20 cellular contexts compared by ENCODE assay signal in the genomic region with DNA sequence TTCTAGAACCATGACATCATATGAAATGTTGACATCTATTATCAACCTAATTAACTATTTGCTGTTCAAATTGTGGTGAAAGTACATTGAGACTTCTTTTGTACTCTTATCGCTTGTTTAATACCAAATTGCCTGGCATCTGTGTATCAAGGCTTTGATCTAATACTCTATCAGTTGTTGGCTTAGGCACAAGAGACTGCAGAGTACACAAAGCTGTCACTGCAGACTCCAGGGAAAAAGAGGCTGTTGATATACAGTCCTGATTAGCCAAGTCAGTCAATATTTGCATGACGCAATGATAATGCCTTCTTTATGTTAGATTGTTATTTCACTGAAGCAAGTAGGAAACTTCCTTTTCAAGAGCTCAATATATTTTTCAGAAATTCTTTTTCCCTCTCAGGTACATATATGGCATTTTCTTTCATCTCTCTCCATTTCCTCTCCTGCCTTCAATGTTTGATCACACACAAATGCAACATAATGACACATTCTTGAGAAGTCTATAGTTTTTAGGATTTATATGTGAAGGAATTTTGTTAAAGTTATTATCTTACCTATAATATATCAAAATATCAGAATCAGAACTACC. TPM values are rescaled to one million over a fixed set of nuclear protein-coding genes. Genes with fewer than 3 reads are reported as not detected.
DNase-seq lines count a peak whose midpoint lies in the region; ATAC-seq, FAIRE-seq and TF ChIP-seq lines count a peak whose summit lies in the region.
"Had no signal": no experiment of that assay in that cellular context is flagged by ENCODE, and none has a peak within 500 bp of the region (broad histone marks: within the 10 kb centered on the region; RNA-seq: fewer than 3 reads in every experiment).

No MANE protein-coding gene starts in this region.

- intact Hi-C loops in HepG2 (cut with micrococcal nuclease; ENCODE audit: unreplicated experiment), result loop anchor here (1.0 to 10.0 kb wide), 5 partner anchors 46 to 348 kb away; a partner anchor contains a TSS

- no peaks in the 10 kb centered on the region for H4K20me1 ChIP-seq in HepG2 (ENCODE audit: insufficient read depth, low read length)

- no peaks in the 10 kb centered on the region for H3K36me3 ChIP-seq in HepG2 (replicated peaks in 1 of 2; ENCODE audit: control insufficient read depth in 1 of 2, insufficient read depth in 2 of 2, low read length in 2 of 2)
- H3K36me3 ChIP-seq: breast epithelium had no signal

- no peak overlapping the region for H3K9ac ChIP-seq in HepG2 (ENCODE audit: insufficient read depth, low read depth, low read length)

- peak; percentile 72 for FAIRE-seq in HepG2 (lab: Jason Lieb, UNC)
- FAIRE-seq: GM12892 had no signal

- TF ChIP-seq CTCF in HepG2 (CRISPR knock-in tag; IDR thresholded peaks at IDR 0.05), result no peak

- DNase-seq in DMS53 treated with DMSO at 0.1 percent for 48 hours (lab: John Stamatoyannopoulos, UW; ENCODE audit: unreplicated experiment) (peak; percentile 97), NCI-H1436 (lab: John Stamatoyannopoulos, UW) (peak; percentile 85), NCI-H510A (lab: John Stamatoyannopoulos, UW) (peak; percentile 88), HepG2 (ENCODE audit: low spot score) (peak; percentile 99), NCI-H187 treated with DMSO at 0.1 percent for 48 hours (lab: John Stamatoyannopoulos, UW) (no peak), UCSD-AML1 (lab: John Stamatoyannopoulos, UW; ENCODE audit: unreplicated experiment) (no peak), D341Med (ENCODE audit: low spot score) (no peak)
- DNase-seq in activated naive CD4-positive, alpha-beta T cell (lab: John Stamatoyannopoulos, UW), result no peak
- DNase-seq: activated CD4-positive, alpha-beta memory T cell treated with anti-CD3 and anti-CD28 coated beads, Interleukin-2, amount 10 ng/mL, durations not matched to agents 7 days and 5 days; activated naive CD8-positive, alpha-beta T cell treated with anti-CD3 and anti-CD28 coated beads for 36 hours; activated T-cell treated with anti-CD3 and anti-CD28 coated beads, Interleukin-2, amount 50 U/mL, for 24 hours; dermis blood vessel endothelial cell; left ventricle myocardium superior; MM.1S; occipital lobe; substantia nigra had no signal

- POLR2A ChIA-PET in HepG2 (lab: Yijun Ruan, JAX), result no interaction called here

- ATAC-seq in HepG2, result peak; percentile 97
- ATAC-seq: left ventricle myocardium superior had no signal

- H3K79me2 ChIP-seq in HepG2 (ENCODE audit: insufficient read depth, low read length), result no peaks in the 10 kb centered on the region

- CTCF ChIA-PET in HepG2 (lab: Yijun Ruan, JAX; ENCODE audit: low intra/inter-chr PET ratio, low total read pairs), result interaction anchor here (2.0 kb wide), 1 partner anchor 165 kb away, joined by 21 read pairs; no protein-coding TSS in a partner anchor

- H3K4me3 ChIP-seq in HepG2 (replicated peaks in 1 of 3; ENCODE audit: insufficient read depth in 1 of 3, low read depth in 2 of 3, low read length in 3 of 3), result no peak overlapping the region
- H3K4me3 ChIP-seq: breast epithelium had no signal

- H3K27me3 ChIP-seq in HepG2 (ENCODE audit: control insufficient read depth in 1 of 2, insufficient read depth in 2 of 2, low read length in 2 of 2), result peaks cover 2 to 39% of the 10 kb centered on the region in 2 experiments
- H3K27me3 ChIP-seq: breast epithelium had no signal

- no peak overlapping the region for H3K27ac ChIP-seq in HepG2 (ENCODE audit: extremely low read length, insufficient read depth, low read length)
- H3K27ac ChIP-seq: breast epithelium, epithelial cell of prostate, RWPE1 had no signal

- no peak for TF ChIP-seq POLR2A in HepG2 (IDR thresholded peaks at IDR 0.05; ENCODE audit: insufficient read depth in 1 of 2, low read depth in 2 of 2, low read length in 2 of 2)

- in situ Hi-C loops in HepG2 (cut with HindIII; ENCODE audit: extremely low pct_ligation_motif_present, low pct_unique_long_range_greater_than_20kb), result loop anchor here (5.0 to 10.0 kb wide), 2 partner anchors 169 to 316 kb away; a partner anchor contains a TSS

- TF ChIP-seq RAD21 in HepG2 (CRISPR knock-in tag; IDR thresholded peaks at IDR 0.05), result no peak

- H3K9me3 ChIP-seq in HepG2 (ENCODE audit: low read length), result no peaks in the 10 kb centered on the region
- H3K9me3 ChIP-seq: breast epithelium had no signal

- H2AFZ ChIP-seq in HepG2 (ENCODE audit: low read length), result no peak overlapping the region

- no peaks in the 10 kb centered on the region for H3K4me1 ChIP-seq in HepG2 (ENCODE audit: insufficient read depth, low read length)
- H3K4me1 ChIP-seq: breast epithelium had no signal

- TF ChIP-seq EP300 in HepG2 (IDR thresholded peaks at IDR 0.05; ENCODE audit: low read depth in 2 of 2, low read length in 2 of 2), result peak in 1 of 2 experiments; percentile 89; a peak in 2 of 4 replicates
- peak; percentile 87 for TF ChIP-seq EP300 in HepG2 (CRISPR knock-in tag; IDR thresholded peaks at IDR 0.05; ENCODE audit: borderline replicate concordance)

- WGBS in HepG2 (ENCODE audit: low lambda C conversion rate), result under 1% methylated on average over 2 of the region's 2 CpGs

- no TSS peak for BruUV-seq in HepG2 (replicated peaks; lab: Mats Ljungman, UMichigan)

- no peak overlapping the region for H3K4me2 ChIP-seq in HepG2 (ENCODE audit: low read depth, low read length)

TF ChIP-seq in HepG2, 621 proteins besides CTCF, POLR2A, EP300 and RAD21 (continues in another document):
- TF ChIP-seq KAT7 (CRISPR knock-in tag; IDR thresholded peaks at IDR 0.05; ENCODE audit: borderline replicate concordance), result no peak
- TF ChIP-seq GATAD1 (CRISPR knock-in tag; IDR thresholded peaks at IDR 0.05), result peak; percentile 31; the same call in 1 of the 2 replicates
- no peak for TF ChIP-seq ZNF589 (CRISPR knock-in tag; conservative IDR thresholded peaks at IDR 0.05)
- TF ChIP-seq ZNF12 (CRISPR knock-in tag; IDR thresholded peaks at IDR 0.05), result peak; percentile 85; the same call in 1 of the 2 replicates
- TF ChIP-seq ZNF354B (CRISPR knock-in tag; IDR thresholded peaks at IDR 0.05), result peak; percentile 88; the same call in 1 of the 2 replicates
- TF ChIP-seq, protein P1, sequence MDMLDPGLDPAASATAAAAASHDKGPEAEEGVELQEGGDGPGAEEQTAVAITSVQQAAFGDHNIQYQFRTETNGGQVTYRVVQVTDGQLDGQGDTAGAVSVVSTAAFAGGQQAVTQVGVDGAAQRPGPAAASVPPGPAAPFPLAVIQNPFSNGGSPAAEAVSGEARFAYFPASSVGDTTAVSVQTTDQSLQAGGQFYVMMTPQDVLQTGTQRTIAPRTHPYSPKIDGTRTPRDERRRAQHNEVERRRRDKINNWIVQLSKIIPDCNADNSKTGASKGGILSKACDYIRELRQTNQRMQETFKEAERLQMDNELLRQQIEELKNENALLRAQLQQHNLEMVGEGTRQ (IDR thresholded peaks at IDR 0.05; ENCODE audit: low read depth, low read length), result no peak
- TF ChIP-seq, protein P1 (CRISPR knock-in tag; IDR thresholded peaks at IDR 0.05; ENCODE audit: borderline replicate concordance), result no peak
- TF ChIP-seq, protein P2, sequence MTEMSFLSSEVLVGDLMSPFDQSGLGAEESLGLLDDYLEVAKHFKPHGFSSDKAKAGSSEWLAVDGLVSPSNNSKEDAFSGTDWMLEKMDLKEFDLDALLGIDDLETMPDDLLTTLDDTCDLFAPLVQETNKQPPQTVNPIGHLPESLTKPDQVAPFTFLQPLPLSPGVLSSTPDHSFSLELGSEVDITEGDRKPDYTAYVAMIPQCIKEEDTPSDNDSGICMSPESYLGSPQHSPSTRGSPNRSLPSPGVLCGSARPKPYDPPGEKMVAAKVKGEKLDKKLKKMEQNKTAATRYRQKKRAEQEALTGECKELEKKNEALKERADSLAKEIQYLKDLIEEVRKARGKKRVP (CRISPR knock-in tag; IDR thresholded peaks at IDR 0.05), result peak; percentile 81 to 95; a peak in 3 of 4 replicates
- TF ChIP-seq U2AF1 (optimal IDR thresholded peaks at IDR 0.05; ENCODE audit: low read depth, low read length), result no peak
- TF ChIP-seq JUN (CRISPR knock-in tag; IDR thresholded peaks at IDR 0.05), result peak; percentile 49; the same call in 1 of the 2 replicates

RNA-seq across cellular contexts. Expression of a gene that starts 32.3 kb away (rescaled TPM):
- total RNA-seq in HepG2 (2016; rRNA removed; fragmentation: Illumina TruSeq; extraction: Trizol), result not detected in 2 replicates
- total RNA-seq in HepG2 (2016; cell fraction: cytosol; rRNA removed; fragmentation: Illumina TruSeq; extraction: Trizol; ENCODE audit: low read depth), result not detected in 2 replicates
- not detected in 2 replicates for total RNA-seq in HepG2 (2016; cell fraction: insoluble cytoplasmic fraction; rRNA removed; fragmentation: Illumina TruSeq; extraction: Trizol)
- total RNA-seq in HepG2 (2016; cell fraction: membrane; rRNA removed; fragmentation: Illumina TruSeq; extraction: Trizol), result not detected in 2 replicates
- total RNA-seq in HepG2 (2016; cell fraction: nucleus; rRNA removed; fragmentation: Illumina TruSeq; extraction: Trizol), result not detected in 2 replicates
- not detected in 2 replicates for polyA plus RNA-seq in HepG2 (2011; rRNA removed)
- not detected in 2 replicates for polyA plus RNA-seq in HepG2 (2011; cell fraction: cytosol; rRNA removed)
- polyA plus RNA-seq in HepG2 (2011; cell fraction: nucleus; rRNA removed), result not detected in 2 replicates
- polyA plus RNA-seq in HepG2 (2012), result not detected in 2 replicates
- not detected in 2 replicates for polyA plus RNA-seq in HepG2 (2016; cell fraction: cytosol; fragmentation: Illumina TruSeq; extraction: Trizol; ENCODE audit: low read depth)
- not detected in 2 replicates for polyA plus RNA-seq in HepG2 (2016; cell fraction: insoluble cytoplasmic fraction; fragmentation: Illumina TruSeq; extraction: Trizol; ENCODE audit: low read depth)
- not detected in 2 replicates for polyA plus RNA-seq in HepG2 (2016; cell fraction: membrane; fragmentation: Illumina TruSeq; extraction: Trizol; ENCODE audit: low read depth)
- polyA plus RNA-seq in HepG2 (2016; cell fraction: nucleus; fragmentation: Illumina TruSeq; extraction: Trizol; ENCODE audit: insufficient read depth, low read depth), result not detected in 2 replicates
- not detected in 2 replicates for polyA minus RNA-seq in HepG2 (2011; rRNA and poly(A)+ RNA removed; ENCODE audit: low replicate concordance)
- polyA minus RNA-seq in HepG2 (2011; cell fraction: cytosol; rRNA and poly(A)+ RNA removed), result not detected in 2 replicates
- not detected in 2 replicates for polyA minus RNA-seq in HepG2 (2011; cell fraction: nucleus; rRNA and poly(A)+ RNA removed)
- total RNA-seq: activated CD4-positive, alpha-beta memory T cell treated with anti-CD3 and anti-CD28 coated beads, Interleukin-2, amount 10 ng/mL, durations not matched to agents 7 days and 5 days; activated naive CD8-positive, alpha-beta T cell treated with anti-CD3 and anti-CD28 coated beads for 36 hours; breast epithelium; dermis blood vessel endothelial cell; left ventricle myocardium superior; occipital lobe had no signal

Comparison
In these comparisons a context has a peak if more than half of its experiments do, and no peak if none do; other contexts are left out.
1. DNase-seq: peak in DMS53 treated with DMSO at 0.1 percent for 48 hours (single experiment), NCI-H1436 (single experiment), NCI-H510A (single experiment) and HepG2 (single experiment); none in activated naive CD4-positive, alpha-beta T cell (0 of 4), NCI-H187 treated with DMSO at 0.1 percent for 48 hours (single experiment), UCSD-AML1 (single experiment) and D341Med (single experiment).